26 cellular contexts compared by ENCODE assay signal in genomic region chr4:53066155-53066554, GRCh38.
"Had no signal": no experiment of that assay in that cellular context is flagged by ENCODE, and none has a peak within 500 bp of the region (broad histone marks: within the 10 kb centered on the region; RNA-seq: fewer than 3 reads in every experiment).

No MANE protein-coding gene starts in this region.

- H2AFZ ChIP-seq: neural progenitor cell had no signal

- FAIRE-seq: TTC549, urothelium cell line had no signal

- H3K4me1 ChIP-seq: neural progenitor cell, right atrium auricular region, spleen, testis had no signal

- DNase-seq: activated CD4-positive, alpha-beta T cell treated with anti-CD3 and anti-CD28 coated beads for 4 hours; activated CD4-positive, alpha-beta T cell treated with anti-CD3 and anti-CD28 coated beads, Interleukin-2, amount 50 U/mL, for 48 hours; activated CD8-positive, alpha-beta memory T cell treated with anti-CD3 and anti-CD28 coated beads for 24 hours; activated effector memory CD4-positive, alpha-beta T cell treated with Interleukin-2 at 50 U/mL for 16 hours; activated naive CD4-positive, alpha-beta T cell treated with Interleukin-2 at 50 U/mL for 16 hours; aorta; endodermal cell; foreskin fibroblast; head of caudate nucleus; hypothalamus; immature natural killer cell; kidney; naive thymus-derived CD8-positive, alpha-beta T cell; occipital lobe; spleen; stimulated activated CD4-positive, alpha-beta T cell treated with anti-CD3 and anti-CD28 coated beads, Interleukin-2, amount 100 ng/mL, for 48 hours; stimulated activated naive CD8-positive, alpha-beta T cell treated with anti-CD3 and anti-CD28 coated beads, Interleukin-15, Interleukin-2, amounts not matched to agents 100 U/mL and 50 U/mL, for 24 hours; testis; trophoblast cell had no signal

- H3K27me3 ChIP-seq: cardiac muscle cell, neural progenitor cell, right atrium auricular region, spleen, testis had no signal

- H3K4me3 ChIP-seq: cardiac muscle cell, neural progenitor cell, right atrium auricular region, spleen, testis had no signal

- H3K36me3 ChIP-seq: cardiac muscle cell, neural progenitor cell, right atrium auricular region had no signal

- ATAC-seq: esophagus mucosa; naive thymus-derived CD8-positive, alpha-beta T cell; stimulated activated naive CD8-positive, alpha-beta T cell treated with anti-CD3 and anti-CD28 coated beads, Interleukin-15, Interleukin-2, amounts not matched to agents 100 U/mL and 50 U/mL, for 24 hours had no signal

- H3K9ac ChIP-seq: neural progenitor cell had no signal

- H3K9me3 ChIP-seq: right atrium auricular region, testis had no signal

- H3K4me2 ChIP-seq: neural progenitor cell had no signal

- H3K27ac ChIP-seq: cardiac muscle cell, neural progenitor cell, right atrium auricular region, spleen, testis, VCaP had no signal
